Comparison of ENCODE assay signal across 24 cellular contexts in the genomic region with DNA sequence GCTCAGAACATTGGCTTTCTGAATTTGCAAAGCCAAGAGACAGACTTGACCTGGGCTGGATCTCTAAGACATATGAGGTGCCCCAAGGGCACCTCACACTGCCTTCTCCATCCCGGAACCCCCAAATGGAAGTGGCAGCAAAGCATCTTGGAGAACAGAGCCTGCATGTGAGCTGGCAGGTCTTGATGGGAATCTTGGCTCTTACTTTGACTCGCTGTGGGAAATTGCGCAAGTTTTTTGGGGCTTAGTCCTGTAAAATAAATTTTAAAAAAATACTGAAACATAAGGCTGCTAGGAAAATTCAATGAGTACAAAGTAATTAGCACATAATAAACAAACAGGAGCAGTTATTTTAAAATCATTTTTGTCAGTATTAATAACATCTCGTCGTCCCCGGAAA. TPM values are rescaled to one million over a fixed set of nuclear protein-coding genes. Genes with fewer than 3 reads are reported as not detected.
DNase-seq lines count a peak whose midpoint lies in the region; ATAC-seq, FAIRE-seq and TF ChIP-seq lines count a peak whose summit lies in the region.
"Had no signal": no experiment of that assay in that cellular context is flagged by ENCODE, and none has a peak within 500 bp of the region (broad histone marks: within the 10 kb centered on the region; RNA-seq: fewer than 3 reads in every experiment).

No MANE protein-coding gene starts in this region.

- H3K36me3 ChIP-seq in IMR-90 (ENCODE audit: control insufficient read depth, insufficient read depth, low read length) (no peaks in the 10 kb centered on the region), H1 (ENCODE audit: control insufficient read depth in 2 of 4, insufficient read depth in 4 of 4, low read length in 3 of 4) (no peaks in the 10 kb centered on the region)
- H3K36me3 ChIP-seq: BLaER1 had no signal

- WGBS in IMR-90 (ENCODE audit: extremely low coverage in 2 of 2, insufficient read length in 1 of 2), 2 experiments = no CpG with 5 or more reads among the region's 6 CpGs
- WGBS in H1 (ENCODE audit: extremely low coverage in 1 of 2, insufficient coverage in 1 of 2, insufficient read length in 1 of 2, insufficient replicate concordance in 2 of 2, low coverage in 1 of 2, low lambda C conversion rate in 2 of 2, missing lambda C conversion rate in 1 of 2), 2 experiments = 93% methylated on average over 6 of the region's 6 CpGs; no CpG with 5 or more reads in 1 of the 2 experiments

- H3K27me3 Mint-ChIP-seq in nephron progenitor cell (ENCODE audit: low read depth, poor library complexity) = peaks cover 11% of the 10 kb centered on the region
- H3K27me3 Mint-ChIP-seq: CD4-positive, alpha-beta T cell had no signal

- no peak overlapping the region for H3K27ac Mint-ChIP-seq in nephron progenitor cell
- H3K27ac Mint-ChIP-seq: CD4-positive, alpha-beta T cell had no signal

- H4K91ac ChIP-seq in IMR-90 (ENCODE audit: insufficient read depth, low read depth, low read length) (no peak overlapping the region), H1 (replicated peaks; ENCODE audit: insufficient read length, low read length) (no peak overlapping the region)

- no peak overlapping the region for H3K27ac ChIP-seq in IMR-90 (ENCODE audit: insufficient read depth, low read length)
- H3K27ac ChIP-seq in H1 (ENCODE audit: low read depth, low read length) = no peak overlapping the region
- H3K27ac ChIP-seq: BLaER1 had no signal

- TF ChIP-seq CTCF in AG10803 (conservative IDR thresholded peaks at IDR 0.05; ENCODE audit: low read length) = no peak
- TF ChIP-seq CTCF in IMR-90 (conservative IDR thresholded peaks at IDR 0.05; ENCODE audit: low read depth, low read length) = no peak
- no peak for TF ChIP-seq CTCF in H1 (IDR thresholded peaks at IDR 0.05; ENCODE audit: control extremely low read depth in 1 of 3, insufficient read depth in 1 of 3, low read depth in 1 of 3, low read length in 3 of 3)
- TF ChIP-seq CTCF in foreskin fibroblast (IDR thresholded peaks at IDR 0.05; ENCODE audit: low read depth, low read length) = no peak
- TF ChIP-seq CTCF in nephron progenitor cell (IDR thresholded peaks at IDR 0.05) = no peak

- H3K4me1 Mint-ChIP-seq in nephron progenitor cell = no peaks in the 10 kb centered on the region

- no peak for FAIRE-seq in H1 (lab: Jason Lieb, UNC)
- FAIRE-seq: A204.1, GM12892 had no signal

- H3K79me2 ChIP-seq in H1 (ENCODE audit: control insufficient read depth in 1 of 2, insufficient read depth in 2 of 2, low read length in 2 of 2) = no peaks in the 10 kb centered on the region

- H2AK9ac ChIP-seq in IMR-90 (replicated peaks; ENCODE audit: low read depth, low read length, poor library complexity) = no peak overlapping the region

- intact Hi-C loops in IMR-90 (cut with micrococcal nuclease) = no loop called here

- H3K9me3 ChIP-seq in IMR-90 (ENCODE audit: control insufficient read depth, insufficient read depth, low read length) (no peaks in the 10 kb centered on the region), H1 (ENCODE audit: insufficient read depth in 2 of 2, low read depth in 1 of 2, low read length in 1 of 2) (no peaks in the 10 kb centered on the region)
- H3K9me3 ChIP-seq: BLaER1, Caco-2 had no signal

- H3K18ac ChIP-seq in IMR-90 (ENCODE audit: low read depth, low read length) (no peak overlapping the region), H1 (ENCODE audit: extremely low read depth, low read length) (no peak overlapping the region)

- no peak for TF ChIP-seq EP300 in H1 (IDR thresholded peaks at IDR 0.05; ENCODE audit: borderline replicate concordance in 1 of 2, low read depth in 2 of 2, low read length in 2 of 2)

- H2BK120ac ChIP-seq in IMR-90 (ENCODE audit: low read depth, low read length) = no peak overlapping the region
- H2BK120ac ChIP-seq in H1 (replicated peaks; ENCODE audit: low read depth, low read length) = no peak overlapping the region

- H4K5ac ChIP-seq in IMR-90 (ENCODE audit: low read depth, low read length) (no peak overlapping the region), H1 (ENCODE audit: insufficient read length, low read depth, low read length) (no peak overlapping the region)

- H4K8ac ChIP-seq in IMR-90 (ENCODE audit: low read depth in 2 of 2, low read length in 2 of 2) (no peak overlapping the region), H1 (ENCODE audit: extremely low read depth, insufficient read depth, low read length) (no peak overlapping the region)

- H3K4me1 ChIP-seq in IMR-90 (ENCODE audit: control insufficient read depth, insufficient read depth, low read length) (no peaks in the 10 kb centered on the region), H1 (replicated peaks in 1 of 4; ENCODE audit: control insufficient read depth in 3 of 4, insufficient read depth in 4 of 4, low read length in 3 of 4) (no peaks in the 10 kb centered on the region)
- H3K4me1 ChIP-seq: BLaER1, Caco-2 had no signal

- H3K4me3 ChIP-seq in AG10803 (ENCODE audit: low read length) (no peak overlapping the region), IMR-90 (ENCODE audit: insufficient read depth, low read depth, low read length) (no peak overlapping the region), H1 (ENCODE audit: extremely low read depth in 1 of 4, insufficient read depth in 2 of 4, low read depth in 3 of 4, low read length in 4 of 4) (no peak overlapping the region), foreskin fibroblast (ENCODE audit: low read depth in 1 of 2, low read length in 2 of 2) (no peak overlapping the region)
- H3K4me3 ChIP-seq: BLaER1 had no signal

- no peak overlapping the region for H2AFZ ChIP-seq in IMR-90 (replicated peaks; ENCODE audit: low read length, poor library complexity)
- H2AFZ ChIP-seq in H1 (ENCODE audit: low read length) = no peak overlapping the region

- H3K23ac ChIP-seq in IMR-90 (ENCODE audit: low read depth, low read length) (no peak overlapping the region), H1 (ENCODE audit: insufficient read length) (no peak overlapping the region)

- H2AK5ac ChIP-seq in IMR-90 (ENCODE audit: low read depth, low read length) = no peak overlapping the region
- no peak overlapping the region for H2AK5ac ChIP-seq in H1 (ENCODE audit: low read depth, low read length)

- no peaks in the 10 kb centered on the region for H3K36me3 Mint-ChIP-seq in nephron progenitor cell (ENCODE audit: low read depth)

- CTCF ChIA-PET in IMR-90 (lab: Yijun Ruan, JAX) = no interaction called here
- CTCF ChIA-PET in H1 (lab: Charles Lee; ENCODE audit: partially characterized antibody) = interaction anchor here (1.1 kb wide), 1 partner anchor 9 kb away, joined by 3 read pairs; no protein-coding TSS in a partner anchor

- H4K20me1 ChIP-seq in IMR-90 (ENCODE audit: insufficient read depth, low read length) (no peaks in the 10 kb centered on the region), H1 (replicated peaks in 1 of 2; ENCODE audit: control insufficient read depth in 1 of 2, insufficient read depth in 2 of 2, low read length in 2 of 2) (no peaks in the 10 kb centered on the region)
- H4K20me1 ChIP-seq: BLaER1 had no signal

- no peak overlapping the region for H3K56ac ChIP-seq in IMR-90 (ENCODE audit: extremely low read depth, insufficient read depth, low read length)
- no peak overlapping the region for H3K56ac ChIP-seq in H1 (replicated peaks; ENCODE audit: insufficient read length, low read depth, low read length)

- POLR2A ChIA-PET in IMR-90 (lab: Charles Lee; ENCODE audit: unreplicated experiment) = no interaction called here
- POLR2A ChIA-PET in H1 (lab: Charles Lee; ENCODE audit: partially characterized antibody) = interaction anchor here (1.0 kb wide), 1 partner anchor 13 kb away, joined by 3 read pairs; a partner anchor contains a TSS

- H3K79me1 ChIP-seq in IMR-90 (ENCODE audit: low read depth in 1 of 2, low read length in 2 of 2) (no peaks in the 10 kb centered on the region), H1 (ENCODE audit: low read depth, low read length) (no peaks in the 10 kb centered on the region)

- H2BK20ac ChIP-seq in IMR-90 (ENCODE audit: low read depth, low read length) (no peak overlapping the region), H1 (ENCODE audit: low read length) (no peak overlapping the region)

- H3K9me3 Mint-ChIP-seq in nephron progenitor cell = no peaks in the 10 kb centered on the region
- H3K9me3 Mint-ChIP-seq: CD4-positive, alpha-beta T cell had no signal

- H3K27me3 ChIP-seq in IMR-90 (ENCODE audit: control insufficient read depth, insufficient read depth, low read length) = no peaks in the 10 kb centered on the region
- H3K27me3 ChIP-seq in H1 (replicated peaks in 1 of 4; ENCODE audit: control insufficient read depth in 3 of 4, extremely low read depth in 1 of 4, insufficient read depth in 3 of 4, low read length in 3 of 4) = no peaks in the 10 kb centered on the region
- H3K27me3 ChIP-seq: BLaER1 had no signal

- no TSS peak for BruUV-seq in IMR-90 (replicated peaks; lab: Mats Ljungman, UMichigan)

- dilution Hi-C loops in IMR-90 (cut with HindIII; ENCODE audit: low sequenced_read_pairs, unreplicated experiment) = no loop called here

- TF ChIP-seq POLR2A in IMR-90 (IDR thresholded peaks at IDR 0.05; ENCODE audit: low read depth, low read length) = no peak
- no peak for TF ChIP-seq POLR2A in H1 (IDR thresholded peaks at IDR 0.05; ENCODE audit: control extremely low read depth in 1 of 2, low read depth in 2 of 2, low read length in 2 of 2)

- H2BK5ac ChIP-seq in IMR-90 (ENCODE audit: low read depth, low read length, poor library complexity, severe bottlenecking) (no peak overlapping the region), H1 (ENCODE audit: low read depth, low read length) (no peak overlapping the region)

- no peak for ATAC-seq in IMR-90 (ENCODE audit: low read depth)
- no peak for ATAC-seq in GM19452 (IDR thresholded peaks at IDR 0.05; ENCODE audit: unreplicated experiment)
- ATAC-seq: HCT116 had no signal

- H3K4me2 ChIP-seq in IMR-90 (ENCODE audit: low read depth, low read length) (no peak overlapping the region), H1 (ENCODE audit: insufficient read depth in 1 of 2, low read depth in 2 of 2, low read length in 2 of 2) (no peak overlapping the region)
- H3K4me2 ChIP-seq: BLaER1 had no signal

- DNase-seq in AG10803 (ENCODE audit: low read depth) = peak; percentile 27
- peak; percentile 4 for DNase-seq in IMR-90
- DNase-seq in H1 (ENCODE audit: low read depth in 1 of 2, low spot score in 2 of 2) = no peak
- peak; percentile 16 to 51 for DNase-seq in foreskin fibroblast
- no peak for DNase-seq in NCI-H524 treated with DMSO at 0.1 percent for 48 hours (lab: John Stamatoyannopoulos, UW)
- DNase-seq in nephron progenitor cell = no peak
- DNase-seq in G401 (ENCODE audit: low spot score) = no peak
- DNase-seq: Caco-2; CD4-positive, alpha-beta T cell; DMS 273 treated with DMSO at 0.1 percent for 48 hours; DMS79 treated with DMSO at 0.1 percent for 48 hours; GOT3; MM.1S; NCI-H1092; NCI-H1436; NCI-H187 treated with DMSO at 0.1 percent for 48 hours; NCI-H226; NCI-H510A treated with DMSO at 0.1 percent for 48 hours; Right ventricle myocardium superior had no signal

- no peak for TF ChIP-seq RAD21 in IMR-90 (IDR thresholded peaks at IDR 0.05; ENCODE audit: low read length)
- TF ChIP-seq RAD21 in H1 (IDR thresholded peaks at IDR 0.05 in 1 of 2, conservative IDR thresholded peaks at IDR 0.05 in 1 of 2; ENCODE audit: low read depth in 2 of 2, low read length in 2 of 2) = no peak

- H3K9me1 ChIP-seq in IMR-90 (ENCODE audit: insufficient read depth, low read length) = no peaks in the 10 kb centered on the region

- H3K14ac ChIP-seq in IMR-90 (replicated peaks; ENCODE audit: low read depth, low read length) = 0 out of 2 replicates have a peak overlapping the region, but pooled peaks have one; percentile 22
- H3K14ac ChIP-seq in H1 (ENCODE audit: insufficient read length) = no peak overlapping the region

- no peaks in the 10 kb centered on the region for H3K23me2 ChIP-seq in H1 (ENCODE audit: low read depth, low read length)

- H3K4me3 Mint-ChIP-seq in nephron progenitor cell = no peak overlapping the region
- H3K4me3 Mint-ChIP-seq: CD4-positive, alpha-beta T cell had no signal

- H2BK12ac ChIP-seq in H1 (ENCODE audit: low read depth, low read length) = no peak overlapping the region

- in situ Hi-C loops in IMR-90 (cut with MboI; ENCODE audit: low sequenced_read_pairs) = no loop called here
- in situ Hi-C loops in G401 (cut with HindIII; ENCODE audit: low sequenced_read_pairs) = no loop called here

- H3K9ac ChIP-seq in IMR-90 (ENCODE audit: low read depth, low read length) (no peak overlapping the region), H1 (replicated peaks in 1 of 4; ENCODE audit: extremely low read depth in 1 of 4, low read depth in 3 of 4, low read length in 3 of 4) (no peak overlapping the region)
- H3K9ac ChIP-seq: BLaER1 had no signal

- H2BK15ac ChIP-seq in IMR-90 (ENCODE audit: low read depth, low read length) = no peak overlapping the region
- no peak overlapping the region for H2BK15ac ChIP-seq in H1 (ENCODE audit: low read length)

- H3K4ac ChIP-seq in IMR-90 (ENCODE audit: low read depth, low read length) (no peak overlapping the region), H1 (replicated peaks; ENCODE audit: insufficient read length, low read depth, low read length) (no peak overlapping the region)

RNA-seq across cellular contexts. Expression of a gene that starts 13.7 kb away (rescaled TPM):
- total RNA-seq in IMR-90 (2012; rRNA removed) = 36.0 and 38.6 TPM in 2 replicates
- 14.0 and 17.5 TPM in 2 replicates for polyA plus RNA-seq in IMR-90 (2012; rRNA removed)
- 4.6 and 6.6 TPM in 2 replicates for polyA plus RNA-seq in IMR-90 (2012; cell fraction: cytosol; rRNA removed)
- polyA plus RNA-seq in IMR-90 (2012; cell fraction: nucleus; rRNA removed; ENCODE audit: low replicate concordance) = 2.1 and 18.0 TPM in 2 replicates
- total RNA-seq in H1 (2021; fragmentation: NEBNext Ultra II Directional; extraction: Animal tissue kit (Norgen Biotek cat#: 25700)) = 10.4 and 10.6 TPM in 2 replicates
- 10.4 and 17.1 TPM in 2 replicates for polyA plus RNA-seq in H1 (2011; rRNA removed)
- 13.4 TPM for polyA plus RNA-seq in H1 (2011; cell fraction: cytosol; rRNA removed)
- polyA plus RNA-seq in H1 (2011; cell fraction: nucleus; rRNA removed) = 6.4 TPM
- polyA plus RNA-seq in H1 (2012, experiment 1 of 2) = 9.3 to 10.9 TPM (median 10.4 TPM) in 4 replicates
- polyA plus RNA-seq in H1 (2012, experiment 2 of 2) = 1.6 TPM
- polyA plus RNA-seq in H1 (2013, experiment 1 of 2) = 9.0 TPM
- polyA plus RNA-seq in H1 (2013, experiment 2 of 2) = 9.7 TPM
- polyA minus RNA-seq in H1 (2011; rRNA and poly(A)+ RNA removed) = 10.4 and 22.8 TPM in 2 replicates
- 10.9 TPM for polyA minus RNA-seq in H1 (2011; cell fraction: cytosol; rRNA and poly(A)+ RNA removed)
- polyA minus RNA-seq in H1 (2011; cell fraction: nucleus; rRNA and poly(A)+ RNA removed) = 15.8 TPM
- 20.6 and 25.6 TPM in 2 replicates for total RNA-seq in G401 (2014; rRNA removed; shearing (Covaris generic))

Comparison
In these comparisons a context has a peak if more than half of its experiments do, and no peak if none do; other contexts are left out.
1. DNase-seq: peak in AG10803 (single experiment), IMR-90 (single experiment) and foreskin fibroblast (2 of 2); none in H1 (0 of 2), NCI-H524 treated with DMSO at 0.1 percent for 48 hours (single experiment), nephron progenitor cell (single experiment) and G401 (single experiment).